ENCODE assay signal across 8 cellular contexts in genomic region chr12:122966743-122967058, GRCh38. TPM values are rescaled to one million over a fixed set of nuclear protein-coding genes. Genes with fewer than 3 reads are reported as not detected.
DNase-seq lines count a peak whose midpoint lies in the region; ATAC-seq and TF ChIP-seq lines count a peak whose summit lies in the region.

No MANE protein-coding gene starts in this region.

- H3K4me1 ChIP-seq in CD8-positive, alpha-beta memory T cell (ENCODE audit: insufficient read depth, low read length), result peaks cover 14% of the 10 kb centered on the region
- H3K4me1 ChIP-seq in PC-3 (ENCODE audit: insufficient read depth, low read length) (peaks cover 22% of the 10 kb centered on the region), esophagus (ENCODE audit: control insufficient read depth in 2 of 2, insufficient read depth in 2 of 2, low read length in 1 of 2) (peaks cover 4 to 10% of the 10 kb centered on the region in 2 donors), prostate gland (replicated peaks) (no peaks in the 10 kb centered on the region), testis (peaks cover 35% of the 10 kb centered on the region)

- no peaks in the 10 kb centered on the region for H3K9me2 ChIP-seq in PC-3 (replicated peaks; ENCODE audit: low read length)

- no peaks in the 10 kb centered on the region for H3K36me3 Mint-ChIP-seq in CD8-positive, alpha-beta memory T cell

- no peak for TF ChIP-seq CTCF in PC-3 (conservative IDR thresholded peaks at IDR 0.05; ENCODE audit: low read depth, low read length)
- TF ChIP-seq CTCF in prostate gland (IDR thresholded peaks at IDR 0.05), result no peak
- no peak for TF ChIP-seq CTCF in testis (IDR thresholded peaks at IDR 0.05)

- H3K9me3 ChIP-seq in CD8-positive, alpha-beta memory T cell (ENCODE audit: low read length), result no peaks in the 10 kb centered on the region
- no peaks in the 10 kb centered on the region for H3K9me3 ChIP-seq in PC-3 (ENCODE audit: low read length)
- no peaks in the 10 kb centered on the region for H3K9me3 ChIP-seq in esophagus (ENCODE audit: control insufficient read depth in 2 of 2, insufficient read depth in 1 of 2, low read depth in 1 of 2, low read length in 1 of 2)
- H3K9me3 ChIP-seq in prostate gland, result no peaks in the 10 kb centered on the region
- no peaks in the 10 kb centered on the region for H3K9me3 ChIP-seq in testis

- H3K27ac ChIP-seq in CD8-positive, alpha-beta memory T cell (ENCODE audit: low read depth, low read length), result no peak overlapping the region
- no peak overlapping the region for H3K27ac ChIP-seq in PC-3 (ENCODE audit: low read length)
- peak overlapping the region; percentile 13 to 36 for H3K27ac ChIP-seq in esophagus (ENCODE audit: low read depth in 2 of 2, low read length in 1 of 2)
- H3K27ac ChIP-seq in prostate gland, result peak overlapping the region; percentile 7 to 41
- no peak overlapping the region for H3K27ac ChIP-seq in testis

- no peaks in the 10 kb centered on the region for H3K27me3 ChIP-seq in CD8-positive, alpha-beta memory T cell (ENCODE audit: insufficient read depth, low read length, poor library complexity, severe bottlenecking)
- H3K27me3 ChIP-seq in PC-3 (ENCODE audit: low read length) (no peaks in the 10 kb centered on the region), esophagus (ENCODE audit: control insufficient read depth in 1 of 2, insufficient read depth in 2 of 2, low read length in 2 of 2) (no peaks in the 10 kb centered on the region), prostate gland (replicated peaks; ENCODE audit: insufficient read depth) (no peaks in the 10 kb centered on the region), testis (no peaks in the 10 kb centered on the region)

- no peak overlapping the region for H3K4me3 ChIP-seq in CD8-positive, alpha-beta memory T cell (ENCODE audit: low read length)
- H3K4me3 ChIP-seq in PC-3 (ENCODE audit: low read length) (no peak overlapping the region), esophagus (ENCODE audit: low read depth in 1 of 2, low read length in 2 of 2) (no peak overlapping the region), prostate gland (peak overlapping the region in 1 of 2 donors; percentile 43), testis (no peak overlapping the region)

- H3K36me3 ChIP-seq in CD8-positive, alpha-beta memory T cell (ENCODE audit: insufficient read depth, low read length), result no peaks in the 10 kb centered on the region
- H3K36me3 ChIP-seq in PC-3 (ENCODE audit: low read depth, low read length) (no peaks in the 10 kb centered on the region), esophagus (ENCODE audit: control insufficient read depth in 2 of 2, insufficient read depth in 2 of 2, low read length in 1 of 2) (no peaks in the 10 kb centered on the region), prostate gland (no peaks in the 10 kb centered on the region), testis (ENCODE audit: low read depth, missing control alignments) (no peaks in the 10 kb centered on the region)

- H3K4me3 Mint-ChIP-seq in CD8-positive, alpha-beta memory T cell, result peak overlapping the region; percentile 1 to 62 (median 25)

- H3F3A ChIP-seq in PC-3 (ENCODE audit: low read length, unreplicated experiment), result no peaks in the 10 kb centered on the region

- ATAC-seq in PC-3, result no peak
- no peak for ATAC-seq in HG02840 (IDR thresholded peaks at IDR 0.05; ENCODE audit: low FRiP score, unreplicated experiment)

- no peak overlapping the region for H3K9ac ChIP-seq in PC-3 (ENCODE audit: low read length)

- H3K4me2 ChIP-seq in PC-3 (ENCODE audit: low read length), result peak overlapping the region; percentile 43

- peaks cover 5 to 18% (median 9%) of the 10 kb centered on the region in 3 donors for H3K4me1 Mint-ChIP-seq in CD8-positive, alpha-beta memory T cell

- intact Hi-C loops in PC-3 (cut with micrococcal nuclease) (no loop called here), prostate gland (cut with DNase I) (no loop called here), testis (cut with DNase I; ENCODE audit: low total_unique reads) (no loop called here)

- POLR2A ChIA-PET in CD8-positive, alpha-beta memory T cell (lab: Charles Lee), result interaction anchor here (0.6 to 1.5 kb wide), 8 partner anchors 8 to 266 kb away, joined by 3 to 6 read pairs (median 4); partner anchors contain the start of genes ARL6IP4, MPHOSPH9, MTRFR and OGFOD2
- POLR2A ChIA-PET in PC-3 (lab: Charles Lee; ENCODE audit: unreplicated experiment), result interaction anchor here (0.7 kb wide), 2 partner anchors 69 to 267 kb away, joined by 3 read pairs; partner anchors contain the start of gene MTRFR

- peak overlapping the region; percentile 44; the same call in 1 of the 2 replicates for H2AFZ ChIP-seq in PC-3 (ENCODE audit: low read length)

- no peak for DNase-seq in CD8-positive, alpha-beta memory T cell
- no peak for DNase-seq in PC-3
- DNase-seq in prostate gland (ENCODE audit: low spot score), result no peak
- no peak for DNase-seq in NCI-H2029 treated with DMSO at 0.1 percent for 48 hours (lab: John Stamatoyannopoulos, UW)
- DNase-seq in testis, result no peak
- no peak for DNase-seq in cerebellar nuclear complex (lab: John Stamatoyannopoulos, UW)

- no peaks in the 10 kb centered on the region for H3K27me3 Mint-ChIP-seq in CD8-positive, alpha-beta memory T cell

- CTCF ChIA-PET in CD8-positive, alpha-beta memory T cell (lab: Charles Lee), result interaction anchor here (0.6 to 1.8 kb wide), 4 partner anchors 9 to 246 kb away, joined by 3 to 5 read pairs (median 4); partner anchors contain the start of genes CCDC62 and OGFOD2
- CTCF ChIA-PET in PC-3 (lab: Charles Lee), result no interaction called here

- H3K27ac Mint-ChIP-seq in CD8-positive, alpha-beta memory T cell, result peak overlapping the region in 5 of 8 donors; percentile 7 to 89 (median 76)

- peaks cover 35% of the 10 kb centered on the region for H3K79me2 ChIP-seq in PC-3 (ENCODE audit: low read length)

- no peaks in the 10 kb centered on the region for H4K20me1 ChIP-seq in PC-3 (ENCODE audit: low read length)

- BruUV-seq in PC-3 (replicated peaks; lab: Mats Ljungman, UMichigan), result no TSS peak

- WGBS in esophagus, 2 donors, result 22 to 23% methylated on average over 5 of the region's 5 CpGs
- WGBS in prostate gland, result 37% methylated on average over 5 of the region's 5 CpGs
- WGBS in testis, 2 donors, result 17 to 28% methylated on average over 5 of the region's 5 CpGs

- TF ChIP-seq POLR2A in prostate gland (IDR thresholded peaks at IDR 0.05) (no peak), testis (IDR thresholded peaks at IDR 0.05) (no peak)

- no peaks in the 10 kb centered on the region for H3K9me3 Mint-ChIP-seq in CD8-positive, alpha-beta memory T cell

RNA-seq across cellular contexts. Expression of gene ABCB9, which starts 0.4 kb away (rescaled TPM):
- 1 to 10 TPM; 3.7 to 3.9 TPM for total RNA-seq in CD8-positive, alpha-beta memory T cell
- 0.99 TPM for polyA plus RNA-seq in CD8-positive, alpha-beta memory T cell
- total RNA-seq in PC-3 (2014; rRNA removed) (18.4 and 20.9 TPM in 2 replicates), prostate gland (10 to 100 TPM in 1 of 2 donors, 1 to 10 TPM in 1; 8.2 to 50.0 TPM), testis (10 to 100 TPM; 75.3 to 82.8 TPM)
- polyA plus RNA-seq in esophagus (1 to 10 TPM; 1.5 to 4.4 TPM), testis (ENCODE audit: insufficient read depth, low read depth, low replicate concordance) (41.6 TPM)

RNA-seq across cellular contexts. Expression of gene OGFOD2, which starts 8.3 kb away (rescaled TPM):
- 10 to 100 TPM; 27.7 to 29.5 TPM for total RNA-seq in CD8-positive, alpha-beta memory T cell
- polyA plus RNA-seq in CD8-positive, alpha-beta memory T cell, result 14.9 TPM
- total RNA-seq in PC-3 (2014; rRNA removed), result 33.3 and 35.6 TPM in 2 replicates
- polyA plus RNA-seq in esophagus, result 10 to 100 TPM; 10.8 to 11.5 TPM
- total RNA-seq in prostate gland, result 10 to 100 TPM; 26.3 to 27.6 TPM
- total RNA-seq in testis, result 10 to 100 TPM; 35.0 to 56.5 TPM
- 47.2 TPM for polyA plus RNA-seq in testis (ENCODE audit: insufficient read depth, low read depth, low replicate concordance)

RNA-seq across cellular contexts. Expression of gene ARL6IP4, which starts 13.8 kb away (rescaled TPM):
- 100 to 1,000 TPM; 172 to 181 TPM for total RNA-seq in CD8-positive, alpha-beta memory T cell
- polyA plus RNA-seq in CD8-positive, alpha-beta memory T cell, result 246 TPM
- total RNA-seq in PC-3 (2014; rRNA removed), result 363 and 486 TPM in 2 replicates
- polyA plus RNA-seq in esophagus, result 100 to 1,000 TPM; 161 to 184 TPM
- 100 to 1,000 TPM; 232 to 257 TPM for total RNA-seq in prostate gland
- 100 to 1,000 TPM; 169 to 190 TPM for total RNA-seq in testis
- polyA plus RNA-seq in testis (ENCODE audit: insufficient read depth, low read depth, low replicate concordance), result 210 TPM

Comparison
In these comparisons a context has a peak if more than half of its experiments do, and no peak if none do; other contexts are left out.
1. H3K27ac ChIP-seq: peak in esophagus (2 of 2) and prostate gland (2 of 2); none in CD8-positive, alpha-beta memory T cell (single experiment), PC-3 (single experiment) and testis (0 of 2).